In genomic region chrX:131830400-131831184, GRCh38 we compare ENCODE assay signal across 8 cellular contexts.
DNase-seq lines count a peak whose midpoint lies in the region; ATAC-seq lines count a peak whose summit lies in the region.

No MANE protein-coding gene starts in this region.

- H3K4me3 Mint-ChIP-seq in activated naive CD8-positive, alpha-beta T cell treated with anti-CD3 and anti-CD28 coated beads, Interleukin-2, amount 50 U/mL, for 24 hours: peak overlapping the region; percentile 80

- intact Hi-C loops in left cardiac atrium (cut with DNase I): no loop called here
- intact Hi-C loops in posterior vena cava (cut with DNase I): no loop called here

- H3K9me3 Mint-ChIP-seq in activated naive CD8-positive, alpha-beta T cell treated with anti-CD3 and anti-CD28 coated beads, Interleukin-2, amount 50 U/mL, for 24 hours: no peaks in the 10 kb centered on the region

- peaks cover 27% of the 10 kb centered on the region for H3K4me1 Mint-ChIP-seq in activated naive CD8-positive, alpha-beta T cell treated with anti-CD3 and anti-CD28 coated beads, Interleukin-2, amount 50 U/mL, for 24 hours

- no peaks in the 10 kb centered on the region for H3K27me3 ChIP-seq in NT2/D1 (ENCODE audit: insufficient read depth, insufficient read length)

- peaks cover 3% of the 10 kb centered on the region for H3K36me3 Mint-ChIP-seq in activated naive CD8-positive, alpha-beta T cell treated with anti-CD3 and anti-CD28 coated beads, Interleukin-2, amount 50 U/mL, for 24 hours (ENCODE audit: low read depth)

- no peaks in the 10 kb centered on the region for H3K4me1 ChIP-seq in NT2/D1 (ENCODE audit: insufficient read depth, insufficient read length)

- no peaks in the 10 kb centered on the region for H3K9me3 ChIP-seq in NT2/D1 (ENCODE audit: insufficient read depth, low read length)

- H3K36me3 ChIP-seq in NT2/D1 (ENCODE audit: insufficient read depth, insufficient read length, low read length): peaks cover 20% of the 10 kb centered on the region

- H3K27ac Mint-ChIP-seq in activated naive CD8-positive, alpha-beta T cell treated with anti-CD3 and anti-CD28 coated beads, Interleukin-2, amount 50 U/mL, for 24 hours: peak overlapping the region; percentile 77

- peak overlapping the region; percentile 63 for H3K4me3 ChIP-seq in NT2/D1 (ENCODE audit: insufficient read length, low read depth)

- ATAC-seq in GM19452 (IDR thresholded peaks at IDR 0.05; ENCODE audit: unreplicated experiment) (peak; percentile 63), left cardiac atrium (peak; percentile 94 to 96), HG02870 (IDR thresholded peaks at IDR 0.05; ENCODE audit: unreplicated experiment) (no peak)
- ATAC-seq in activated naive CD8-positive, alpha-beta T cell treated with anti-CD3 and anti-CD28 coated beads, Interleukin-2, amount 50 U/mL, for 24 hours: peak; percentile 76

- DNase-seq in CMK (ENCODE audit: low read depth): peak; percentile 79
- DNase-seq in HS-5 (ENCODE audit: low read depth): peak; percentile 49
- DNase-seq in NT2/D1 (ENCODE audit: low read depth, low spot score): peak; percentile 71
- peak; percentile 42 for DNase-seq in activated naive CD8-positive, alpha-beta T cell treated with anti-CD3 and anti-CD28 coated beads, Interleukin-2, amount 50 U/mL, for 24 hours
- DNase-seq in left cardiac atrium: peak; percentile 67
- peak; percentile 86 for DNase-seq in posterior vena cava (ENCODE audit: low spot score)

- peak overlapping the region; percentile 58 for H3K9ac ChIP-seq in NT2/D1 (ENCODE audit: insufficient read length, low read depth)

- H3K27me3 Mint-ChIP-seq in activated naive CD8-positive, alpha-beta T cell treated with anti-CD3 and anti-CD28 coated beads, Interleukin-2, amount 50 U/mL, for 24 hours: no peaks in the 10 kb centered on the region
